Comparison of ENCODE assay signal across 14 cellular contexts in genomic region chr14:30142216-30142615, GRCh38.
DNase-seq lines count a peak whose midpoint lies in the region; ATAC-seq and TF ChIP-seq lines count a peak whose summit lies in the region.
"Had no signal": no experiment of that assay in that cellular context is flagged by ENCODE, and none has a peak within 500 bp of the region (broad histone marks: within the 10 kb centered on the region; RNA-seq: fewer than 3 reads in every experiment).

No MANE protein-coding gene starts in this region.

- H3K27ac ChIP-seq in VCaP, result peak overlapping the region; percentile 53; the same call in 1 of the 2 replicates
- H3K27ac ChIP-seq: BLaER1 had no signal

- ATAC-seq in HG03460 (IDR thresholded peaks at IDR 0.05; ENCODE audit: unreplicated experiment), result no peak
- no peak for ATAC-seq in GM19463 (IDR thresholded peaks at IDR 0.05; ENCODE audit: unreplicated experiment)
- ATAC-seq: GM12878 had no signal

- TF ChIP-seq CTCF in VCaP (conservative IDR thresholded peaks at IDR 0.05), result no peak

- peak; percentile 3 for DNase-seq in AG08395 (ENCODE audit: low spot score)
- DNase-seq in EH (ENCODE audit: low read depth), result peak; percentile 27
- DNase-seq in myocyte (ENCODE audit: low read depth), result peak; percentile 15
- DNase-seq in activated naive CD4-positive, alpha-beta T cell treated with anti-CD3 and anti-CD28 coated beads, Interleukin-2, amount 50 U/mL, for 16 hours, result no peak
- DNase-seq: Calu3; CD4-positive, CD25-positive, alpha-beta regulatory T cell; DMS 273 treated with DMSO at 0.1 percent for 48 hours; HCEC 1CT; KG1 had no signal
